Comparison of ENCODE assay signal across 1 cellular context in the genomic region with DNA sequence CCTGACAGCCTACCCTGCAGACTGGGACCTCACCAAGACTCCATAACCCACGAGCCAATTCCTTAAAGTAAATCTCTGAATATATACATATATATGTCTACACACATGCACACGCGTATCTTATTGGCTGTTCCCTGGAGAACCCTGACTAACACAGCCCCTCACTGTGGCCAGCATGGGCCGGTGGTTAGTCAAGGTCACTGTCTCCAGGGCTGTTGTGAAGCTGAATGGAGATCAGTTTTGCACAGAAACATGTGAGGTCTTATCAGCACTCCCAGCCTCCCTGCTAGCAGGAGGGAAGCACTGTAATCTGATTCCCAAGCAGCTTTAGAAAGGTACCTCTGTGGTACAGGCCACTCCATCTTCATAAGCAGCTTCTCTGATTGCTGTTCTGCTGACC.
TF ChIP-seq lines count a peak whose summit lies in the region.

No MANE protein-coding gene starts in this region.

TF ChIP-seq in K562, 482 proteins besides CTCF, POLR2A, EP300 and RAD21 (continued from another document and continues in another):
- TF ChIP-seq GTF3C2 (IDR thresholded peaks at IDR 0.05; ENCODE audit: borderline replicate concordance, extremely low read depth, insufficient read length) (no peak), SMAD2 (IDR thresholded peaks at IDR 0.05; ENCODE audit: low read depth, low read length) (no peak), TEAD2 (tag; IDR thresholded peaks at IDR 0.05) (no peak), ZNF707 (CRISPR knock-in tag; conservative IDR thresholded peaks at IDR 0.05) (no peak), HNRNPK (IDR thresholded peaks at IDR 0.05; ENCODE audit: low read depth, low read length, poor library complexity, severe bottlenecking) (no peak), CBX2 (IDR thresholded peaks at IDR 0.05; ENCODE audit: insufficient read depth, low read length, poor library complexity, severe bottlenecking) (no peak), CHD1 (IDR thresholded peaks at IDR 0.05; ENCODE audit: low read length) (no peak), STAT5B (CRISPR knock-in tag; IDR thresholded peaks at IDR 0.05) (no peak), L3MBTL2 (IDR thresholded peaks at IDR 0.05) (peak; percentile 90), PHTF2 (CRISPR knock-in tag; IDR thresholded peaks at IDR 0.05) (no peak), SRSF1 (IDR thresholded peaks at IDR 0.05; ENCODE audit: low read depth, low read length) (no peak), CEBPB (tag; IDR thresholded peaks at IDR 0.05) (no peak), HDAC2 (IDR thresholded peaks at IDR 0.05) (peak; percentile 91), SMAD4 (CRISPR knock-in tag; conservative IDR thresholded peaks at IDR 0.05) (peak; percentile 74), FOS (IDR thresholded peaks at IDR 0.05; ENCODE audit: extremely low read depth, insufficient read length) (no peak), NCOA6 (IDR thresholded peaks at IDR 0.05) (no peak), SMAD3 (CRISPR knock-in tag; conservative IDR thresholded peaks at IDR 0.05) (0 out of 2 replicates have a peak, but pooled peaks have one; percentile 61), TCF3 (CRISPR knock-in tag; IDR thresholded peaks at IDR 0.05) (peak; percentile 97), XRCC5 (IDR thresholded peaks at IDR 0.05; ENCODE audit: low read depth, low read length) (no peak), ATF1 (CRISPR knock-in tag; IDR thresholded peaks at IDR 0.05) (no peak), ATF1 (tag; IDR thresholded peaks at IDR 0.05) (peak; percentile 36; the same call in 1 of the 2 replicates), NELFE (IDR thresholded peaks at IDR 0.05; ENCODE audit: insufficient read depth, insufficient read length) (no peak), NR0B1 (IDR thresholded peaks at IDR 0.05; ENCODE audit: partially characterized antibody) (no peak), DPF2 (IDR thresholded peaks at IDR 0.05) (peak; percentile 93), ZNF584 (CRISPR knock-in tag; IDR thresholded peaks at IDR 0.05; ENCODE audit: low read depth) (no peak), SLC30A9 (CRISPR knock-in tag; IDR thresholded peaks at IDR 0.05) (no peak), ZNF316 (IDR thresholded peaks at IDR 0.05) (no peak), BCOR (IDR thresholded peaks at IDR 0.05) (peak; percentile 79), KDM4B (IDR thresholded peaks at IDR 0.05; ENCODE audit: borderline replicate concordance in 2 of 2, low read depth in 1 of 2) (no peak), IRF1 (CRISPR knock-in tag; IDR thresholded peaks at IDR 0.05; ENCODE audit: borderline replicate concordance) (no peak), MAX (CRISPR knock-in tag; IDR thresholded peaks at IDR 0.05) (peak; percentile 66), CREB1 (IDR thresholded peaks at IDR 0.05) (0 out of 2 replicates have a peak, but pooled peaks have one; percentile 25), CREB1 (CRISPR knock-in tag; IDR thresholded peaks at IDR 0.05) (no peak), EP400 (IDR thresholded peaks at IDR 0.05) (no peak), SNRNP70 (optimal IDR thresholded peaks at IDR 0.05; ENCODE audit: low read depth, low read length) (no peak), MYC (IDR thresholded peaks at IDR 0.05; ENCODE audit: low read depth, low read length) (peak; percentile 66; the same call in 1 of the 2 replicates), MYC (CRISPR knock-in tag; IDR thresholded peaks at IDR 0.05; ENCODE audit: borderline replicate concordance, low read depth) (no peak), XRCC3 (IDR thresholded peaks at IDR 0.05) (no peak), DDX20 (tag; IDR thresholded peaks at IDR 0.05; ENCODE audit: low read depth) (no peak), BRD4 (IDR thresholded peaks at IDR 0.05) (no peak), SIN3A (IDR thresholded peaks at IDR 0.05; ENCODE audit: borderline replicate concordance in 2 of 2, control insufficient read depth in 1 of 2, low read depth in 2 of 2, low read length in 2 of 2) (no peak), ZNF124 (CRISPR knock-in tag; IDR thresholded peaks at IDR 0.05) (no peak)
- TF ChIP-seq, protein P1, sequence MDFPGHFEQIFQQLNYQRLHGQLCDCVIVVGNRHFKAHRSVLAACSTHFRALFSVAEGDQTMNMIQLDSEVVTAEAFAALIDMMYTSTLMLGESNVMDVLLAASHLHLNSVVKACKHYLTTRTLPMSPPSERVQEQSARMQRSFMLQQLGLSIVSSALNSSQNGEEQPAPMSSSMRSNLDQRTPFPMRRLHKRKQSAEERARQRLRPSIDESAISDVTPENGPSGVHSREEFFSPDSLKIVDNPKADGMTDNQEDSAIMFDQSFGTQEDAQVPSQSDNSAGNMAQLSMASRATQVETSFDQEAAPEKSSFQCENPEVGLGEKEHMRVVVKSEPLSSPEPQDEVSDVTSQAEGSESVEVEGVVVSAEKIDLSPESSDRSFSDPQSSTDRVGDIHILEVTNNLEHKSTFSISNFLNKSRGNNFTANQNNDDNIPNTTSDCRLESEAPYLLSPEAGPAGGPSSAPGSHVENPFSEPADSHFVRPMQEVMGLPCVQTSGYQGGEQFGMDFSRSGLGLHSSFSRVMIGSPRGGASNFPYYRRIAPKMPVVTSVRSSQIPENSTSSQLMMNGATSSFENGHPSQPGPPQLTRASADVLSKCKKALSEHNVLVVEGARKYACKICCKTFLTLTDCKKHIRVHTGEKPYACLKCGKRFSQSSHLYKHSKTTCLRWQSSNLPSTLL (IDR thresholded peaks at IDR 0.05) = no peak
- TF ChIP-seq, protein P2, sequence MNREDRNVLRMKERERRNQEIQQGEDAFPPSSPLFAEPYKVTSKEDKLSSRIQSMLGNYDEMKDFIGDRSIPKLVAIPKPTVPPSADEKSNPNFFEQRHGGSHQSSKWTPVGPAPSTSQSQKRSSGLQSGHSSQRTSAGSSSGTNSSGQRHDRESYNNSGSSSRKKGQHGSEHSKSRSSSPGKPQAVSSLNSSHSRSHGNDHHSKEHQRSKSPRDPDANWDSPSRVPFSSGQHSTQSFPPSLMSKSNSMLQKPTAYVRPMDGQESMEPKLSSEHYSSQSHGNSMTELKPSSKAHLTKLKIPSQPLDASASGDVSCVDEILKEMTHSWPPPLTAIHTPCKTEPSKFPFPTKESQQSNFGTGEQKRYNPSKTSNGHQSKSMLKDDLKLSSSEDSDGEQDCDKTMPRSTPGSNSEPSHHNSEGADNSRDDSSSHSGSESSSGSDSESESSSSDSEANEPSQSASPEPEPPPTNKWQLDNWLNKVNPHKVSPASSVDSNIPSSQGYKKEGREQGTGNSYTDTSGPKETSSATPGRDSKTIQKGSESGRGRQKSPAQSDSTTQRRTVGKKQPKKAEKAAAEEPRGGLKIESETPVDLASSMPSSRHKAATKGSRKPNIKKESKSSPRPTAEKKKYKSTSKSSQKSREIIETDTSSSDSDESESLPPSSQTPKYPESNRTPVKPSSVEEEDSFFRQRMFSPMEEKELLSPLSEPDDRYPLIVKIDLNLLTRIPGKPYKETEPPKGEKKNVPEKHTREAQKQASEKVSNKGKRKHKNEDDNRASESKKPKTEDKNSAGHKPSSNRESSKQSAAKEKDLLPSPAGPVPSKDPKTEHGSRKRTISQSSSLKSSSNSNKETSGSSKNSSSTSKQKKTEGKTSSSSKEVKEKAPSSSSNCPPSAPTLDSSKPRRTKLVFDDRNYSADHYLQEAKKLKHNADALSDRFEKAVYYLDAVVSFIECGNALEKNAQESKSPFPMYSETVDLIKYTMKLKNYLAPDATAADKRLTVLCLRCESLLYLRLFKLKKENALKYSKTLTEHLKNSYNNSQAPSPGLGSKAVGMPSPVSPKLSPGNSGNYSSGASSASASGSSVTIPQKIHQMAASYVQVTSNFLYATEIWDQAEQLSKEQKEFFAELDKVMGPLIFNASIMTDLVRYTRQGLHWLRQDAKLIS (CRISPR knock-in tag; IDR thresholded peaks at IDR 0.05) = no peak
- TF ChIP-seq, protein P3, sequence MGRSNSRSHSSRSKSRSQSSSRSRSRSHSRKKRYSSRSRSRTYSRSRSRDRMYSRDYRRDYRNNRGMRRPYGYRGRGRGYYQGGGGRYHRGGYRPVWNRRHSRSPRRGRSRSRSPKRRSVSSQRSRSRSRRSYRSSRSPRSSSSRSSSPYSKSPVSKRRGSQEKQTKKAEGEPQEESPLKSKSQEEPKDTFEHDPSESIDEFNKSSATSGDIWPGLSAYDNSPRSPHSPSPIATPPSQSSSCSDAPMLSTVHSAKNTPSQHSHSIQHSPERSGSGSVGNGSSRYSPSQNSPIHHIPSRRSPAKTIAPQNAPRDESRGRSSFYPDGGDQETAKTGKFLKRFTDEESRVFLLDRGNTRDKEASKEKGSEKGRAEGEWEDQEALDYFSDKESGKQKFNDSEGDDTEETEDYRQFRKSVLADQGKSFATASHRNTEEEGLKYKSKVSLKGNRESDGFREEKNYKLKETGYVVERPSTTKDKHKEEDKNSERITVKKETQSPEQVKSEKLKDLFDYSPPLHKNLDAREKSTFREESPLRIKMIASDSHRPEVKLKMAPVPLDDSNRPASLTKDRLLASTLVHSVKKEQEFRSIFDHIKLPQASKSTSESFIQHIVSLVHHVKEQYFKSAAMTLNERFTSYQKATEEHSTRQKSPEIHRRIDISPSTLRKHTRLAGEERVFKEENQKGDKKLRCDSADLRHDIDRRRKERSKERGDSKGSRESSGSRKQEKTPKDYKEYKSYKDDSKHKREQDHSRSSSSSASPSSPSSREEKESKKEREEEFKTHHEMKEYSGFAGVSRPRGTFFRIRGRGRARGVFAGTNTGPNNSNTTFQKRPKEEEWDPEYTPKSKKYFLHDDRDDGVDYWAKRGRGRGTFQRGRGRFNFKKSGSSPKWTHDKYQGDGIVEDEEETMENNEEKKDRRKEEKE (IDR thresholded peaks at IDR 0.05; ENCODE audit: borderline replicate concordance in 1 of 2, control insufficient read depth in 1 of 2, low read depth in 2 of 2, low read length in 1 of 2) = no peak
- TF ChIP-seq, protein P4, sequence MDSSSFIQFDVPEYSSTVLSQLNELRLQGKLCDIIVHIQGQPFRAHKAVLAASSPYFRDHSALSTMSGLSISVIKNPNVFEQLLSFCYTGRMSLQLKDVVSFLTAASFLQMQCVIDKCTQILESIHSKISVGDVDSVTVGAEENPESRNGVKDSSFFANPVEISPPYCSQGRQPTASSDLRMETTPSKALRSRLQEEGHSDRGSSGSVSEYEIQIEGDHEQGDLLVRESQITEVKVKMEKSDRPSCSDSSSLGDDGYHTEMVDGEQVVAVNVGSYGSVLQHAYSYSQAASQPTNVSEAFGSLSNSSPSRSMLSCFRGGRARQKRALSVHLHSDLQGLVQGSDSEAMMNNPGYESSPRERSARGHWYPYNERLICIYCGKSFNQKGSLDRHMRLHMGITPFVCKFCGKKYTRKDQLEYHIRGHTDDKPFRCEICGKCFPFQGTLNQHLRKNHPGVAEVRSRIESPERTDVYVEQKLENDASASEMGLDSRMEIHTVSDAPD (CRISPR knock-in tag; IDR thresholded peaks at IDR 0.05) = no peak
- TF ChIP-seq, protein P5, sequence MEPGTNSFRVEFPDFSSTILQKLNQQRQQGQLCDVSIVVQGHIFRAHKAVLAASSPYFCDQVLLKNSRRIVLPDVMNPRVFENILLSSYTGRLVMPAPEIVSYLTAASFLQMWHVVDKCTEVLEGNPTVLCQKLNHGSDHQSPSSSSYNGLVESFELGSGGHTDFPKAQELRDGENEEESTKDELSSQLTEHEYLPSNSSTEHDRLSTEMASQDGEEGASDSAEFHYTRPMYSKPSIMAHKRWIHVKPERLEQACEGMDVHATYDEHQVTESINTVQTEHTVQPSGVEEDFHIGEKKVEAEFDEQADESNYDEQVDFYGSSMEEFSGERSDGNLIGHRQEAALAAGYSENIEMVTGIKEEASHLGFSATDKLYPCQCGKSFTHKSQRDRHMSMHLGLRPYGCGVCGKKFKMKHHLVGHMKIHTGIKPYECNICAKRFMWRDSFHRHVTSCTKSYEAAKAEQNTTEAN (CRISPR knock-in tag; IDR thresholded peaks at IDR 0.05) = no peak
